ENCODE assay signal across 1 cellular context in genomic region chr2:41169744-41170143, GRCh38.
TF ChIP-seq lines count a peak whose summit lies in the region.

No MANE protein-coding gene starts in this region.

TF ChIP-seq in WTC11, 78 proteins besides CTCF, POLR2A, EP300 and RAD21 (continued from another document):
- TF ChIP-seq STAT6 (CRISPR knock-in tag; conservative IDR thresholded peaks at IDR 0.05; ENCODE audit: low read depth) (no peak), AFF4 (CRISPR knock-in tag; IDR thresholded peaks at IDR 0.05; ENCODE audit: borderline replicate concordance) (no peak), PRRX2 (CRISPR knock-in tag; IDR thresholded peaks at IDR 0.05) (no peak), FOXJ3 (CRISPR knock-in tag; IDR thresholded peaks at IDR 0.05; ENCODE audit: borderline replicate concordance) (no peak), ZNF416 (CRISPR knock-in tag; IDR thresholded peaks at IDR 0.05) (no peak), NFYB (CRISPR knock-in tag; conservative IDR thresholded peaks at IDR 0.05; ENCODE audit: low read depth) (no peak)
- TF ChIP-seq, protein P1, sequence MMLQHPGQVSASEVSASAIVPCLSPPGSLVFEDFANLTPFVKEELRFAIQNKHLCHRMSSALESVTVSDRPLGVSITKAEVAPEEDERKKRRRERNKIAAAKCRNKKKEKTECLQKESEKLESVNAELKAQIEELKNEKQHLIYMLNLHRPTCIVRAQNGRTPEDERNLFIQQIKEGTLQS (CRISPR knock-in tag; conservative IDR thresholded peaks at IDR 0.05), result no peak
- TF ChIP-seq, protein P2, sequence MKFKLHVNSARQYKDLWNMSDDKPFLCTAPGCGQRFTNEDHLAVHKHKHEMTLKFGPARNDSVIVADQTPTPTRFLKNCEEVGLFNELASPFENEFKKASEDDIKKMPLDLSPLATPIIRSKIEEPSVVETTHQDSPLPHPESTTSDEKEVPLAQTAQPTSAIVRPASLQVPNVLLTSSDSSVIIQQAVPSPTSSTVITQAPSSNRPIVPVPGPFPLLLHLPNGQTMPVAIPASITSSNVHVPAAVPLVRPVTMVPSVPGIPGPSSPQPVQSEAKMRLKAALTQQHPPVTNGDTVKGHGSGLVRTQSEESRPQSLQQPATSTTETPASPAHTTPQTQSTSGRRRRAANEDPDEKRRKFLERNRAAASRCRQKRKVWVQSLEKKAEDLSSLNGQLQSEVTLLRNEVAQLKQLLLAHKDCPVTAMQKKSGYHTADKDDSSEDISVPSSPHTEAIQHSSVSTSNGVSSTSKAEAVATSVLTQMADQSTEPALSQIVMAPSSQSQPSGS (CRISPR knock-in tag; IDR thresholded peaks at IDR 0.05; ENCODE audit: borderline replicate concordance, low read depth), result no peak
- TF ChIP-seq, protein P3, sequence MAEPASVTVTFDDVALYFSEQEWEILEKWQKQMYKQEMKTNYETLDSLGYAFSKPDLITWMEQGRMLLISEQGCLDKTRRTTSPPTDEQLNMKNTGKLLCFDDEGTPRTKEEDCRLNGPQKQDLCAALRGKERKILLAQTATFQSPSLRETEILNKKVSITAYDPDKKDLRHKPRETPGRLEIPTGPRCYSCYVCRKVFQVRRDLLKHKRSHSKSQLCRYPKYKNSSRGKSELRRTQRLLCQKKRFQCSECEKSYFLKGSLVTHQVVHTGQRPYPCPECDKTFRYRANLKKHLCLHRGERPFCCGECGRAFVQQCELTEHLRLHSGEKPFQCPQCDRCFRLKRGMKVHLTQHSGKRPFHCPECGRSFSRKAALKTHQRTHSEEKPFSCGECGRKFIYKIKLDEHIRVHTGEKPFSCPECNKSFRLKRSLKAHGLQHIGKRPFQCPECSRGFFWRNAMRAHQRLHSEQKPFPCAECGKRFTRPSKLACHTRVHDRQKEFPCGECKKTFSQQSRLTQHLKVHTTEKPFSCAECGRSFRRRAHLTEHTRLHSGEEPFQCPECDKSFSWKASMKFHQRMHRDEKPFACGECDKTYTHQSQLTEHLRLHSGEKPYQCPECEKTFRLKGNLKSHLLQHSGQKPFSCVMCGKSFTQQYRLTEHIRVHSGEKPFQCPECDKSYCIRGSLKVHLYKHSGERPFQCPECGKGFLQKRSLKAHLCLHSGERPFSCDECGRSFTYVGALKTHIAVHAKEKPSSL (CRISPR knock-in tag; conservative IDR thresholded peaks at IDR 0.05), result no peak
